In the genomic region with DNA sequence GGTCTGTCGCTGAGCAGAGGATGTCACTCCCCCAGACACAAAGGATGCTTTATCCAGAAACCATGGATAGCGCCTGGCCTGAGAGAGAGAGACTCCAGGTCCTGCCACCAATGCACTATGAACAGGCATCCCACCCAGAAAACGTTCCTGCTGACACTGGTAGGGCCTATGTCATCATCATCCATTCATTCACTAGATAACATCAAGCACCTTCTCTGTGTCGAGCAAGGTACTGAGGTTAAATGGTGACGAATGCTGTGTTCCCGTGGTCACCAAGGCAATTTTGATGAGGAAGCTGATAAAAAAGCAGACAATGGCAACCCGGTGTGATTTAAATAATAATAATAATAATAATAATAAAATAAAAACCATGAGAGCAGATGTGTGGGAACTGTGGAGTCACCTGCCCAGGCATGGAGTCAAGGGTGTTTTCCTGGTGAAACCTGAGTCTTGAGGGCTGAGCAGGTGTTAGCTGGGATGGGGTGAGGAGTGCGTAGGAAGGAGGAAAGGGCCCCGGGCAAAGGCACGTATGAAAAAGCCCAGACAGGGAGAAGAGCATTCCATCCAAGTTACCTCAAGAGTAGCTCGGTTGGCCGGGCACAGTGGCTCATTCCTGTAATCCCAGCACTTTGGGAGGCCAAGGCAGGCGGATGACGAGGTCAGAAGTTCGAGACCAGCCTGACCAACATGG, we compare ENCODE assay signal across 22 cellular contexts.
A peak's percentile ranks its signal among the peaks of the same experiment; 100 is the strongest.
DNase-seq lines count a peak whose midpoint lies in the region; ATAC-seq lines count a peak whose summit lies in the region.
"Had no signal": no experiment of that assay in that cellular context is flagged by ENCODE, and none has a peak within 500 bp of the region (broad histone marks: within the 10 kb centered on the region; RNA-seq: fewer than 3 reads in every experiment).

No MANE protein-coding gene starts in this region.

- H3K36me3 Mint-ChIP-seq in effector memory CD8-positive, alpha-beta T cell (ENCODE audit: insufficient read depth) = no peaks in the 10 kb centered on the region

- no peak overlapping the region for H3K4me3 Mint-ChIP-seq in effector memory CD8-positive, alpha-beta T cell
- H3K4me3 Mint-ChIP-seq: activated CD4-positive, alpha-beta T cell treated with anti-CD3 and anti-CD28 coated beads, Interleukin-2, amount 10 ng/mL, durations not matched to agents 24 days and 14 days; activated T-cell treated with anti-CD3 and anti-CD28 coated beads, Interleukin-2, amount 50 U/mL, for 24 hours; nephron progenitor cell; T-helper 2 cell treated with Interferon-gamma antibody and Interleukin-4, amounts not matched to agents 5 μg/mL and 100 μg/mL, for 36 hours had no signal

- DNase-seq in DMS53 (lab: John Stamatoyannopoulos, UW) (peak; percentile 90), HPDE6-E6E7 (ENCODE audit: extremely low spot score) (peak; percentile 70), NCI-H510A (lab: John Stamatoyannopoulos, UW) (peak; percentile 68), islet precursor cell (peak; percentile 67), C1 segment of cervical spinal cord (lab: John Stamatoyannopoulos, UW) (no peak)
- no peak for DNase-seq in effector memory CD8-positive, alpha-beta T cell
- DNase-seq: ACHN; activated CD4-positive, alpha-beta T cell treated with anti-CD3 and anti-CD28 coated beads, Interleukin-2, amount 10 ng/mL, durations not matched to agents 24 days and 14 days; activated gamma-delta T cell treated with Interleukin-2 at 50 U/mL for 16 hours; activated T-cell treated with anti-CD3 and anti-CD28 coated beads, Interleukin-2, amount 50 U/mL, for 24 hours; COR-L47; GOT3; Kasumi-1; NCI-H1694; NCI-H82; nephron progenitor cell; stimulated activated CD4-positive, alpha-beta T cell treated with anti-CD3 and anti-CD28 coated beads, Interleukin-2, amount 100 ng/mL, for 24 hours; upper lobe of right lung had no signal

- peaks cover 47 to 67% of the 10 kb centered on the region in 2 donors for H3K27me3 Mint-ChIP-seq in effector memory CD8-positive, alpha-beta T cell
- H3K27me3 Mint-ChIP-seq: activated CD4-positive, alpha-beta T cell treated with anti-CD3 and anti-CD28 coated beads, Interleukin-2, amount 10 ng/mL, durations not matched to agents 24 days and 14 days had no signal

- no peaks in the 10 kb centered on the region for H3K4me1 Mint-ChIP-seq in effector memory CD8-positive, alpha-beta T cell (ENCODE audit: low read depth in 2 of 2)
- H3K4me1 Mint-ChIP-seq: nephron progenitor cell had no signal

- H3K27ac Mint-ChIP-seq in effector memory CD8-positive, alpha-beta T cell = no peak overlapping the region
- H3K27ac Mint-ChIP-seq: activated CD4-positive, alpha-beta T cell treated with anti-CD3 and anti-CD28 coated beads, Interleukin-2, amount 10 ng/mL, durations not matched to agents 24 days and 14 days; activated T-cell treated with anti-CD3 and anti-CD28 coated beads, Interleukin-2, amount 50 U/mL, for 24 hours; nephron progenitor cell; T-helper 2 cell treated with Interferon-gamma antibody and Interleukin-4, amounts not matched to agents 5 μg/mL and 100 μg/mL, for 36 hours had no signal

- H3K9me3 Mint-ChIP-seq in effector memory CD8-positive, alpha-beta T cell = no peaks in the 10 kb centered on the region
- H3K9me3 Mint-ChIP-seq: activated CD4-positive, alpha-beta T cell treated with anti-CD3 and anti-CD28 coated beads, Interleukin-2, amount 10 ng/mL, durations not matched to agents 24 days and 14 days; nephron progenitor cell; T-helper 2 cell treated with Interferon-gamma antibody and Interleukin-4, amounts not matched to agents 5 μg/mL and 100 μg/mL, for 36 hours had no signal

- ATAC-seq in HG03039 (IDR thresholded peaks at IDR 0.05; ENCODE audit: unreplicated experiment) = no peak
- ATAC-seq in GM18502 (IDR thresholded peaks at IDR 0.05; ENCODE audit: poor library complexity, unreplicated experiment) = no peak
- ATAC-seq in effector memory CD8-positive, alpha-beta T cell (replicated peaks) = no peak
- ATAC-seq: Right ventricle myocardium inferior, upper lobe of right lung had no signal

Comparison
In these comparisons a context has a peak if more than half of its experiments do, and no peak if none do; other contexts are left out.
1. DNase-seq: peak in DMS53 (single experiment), HPDE6-E6E7 (single experiment), NCI-H510A (single experiment) and islet precursor cell (single experiment); none in C1 segment of cervical spinal cord (0 of 14) and effector memory CD8-positive, alpha-beta T cell (0 of 3).